8 cellular contexts compared by ENCODE assay signal in the genomic region with DNA sequence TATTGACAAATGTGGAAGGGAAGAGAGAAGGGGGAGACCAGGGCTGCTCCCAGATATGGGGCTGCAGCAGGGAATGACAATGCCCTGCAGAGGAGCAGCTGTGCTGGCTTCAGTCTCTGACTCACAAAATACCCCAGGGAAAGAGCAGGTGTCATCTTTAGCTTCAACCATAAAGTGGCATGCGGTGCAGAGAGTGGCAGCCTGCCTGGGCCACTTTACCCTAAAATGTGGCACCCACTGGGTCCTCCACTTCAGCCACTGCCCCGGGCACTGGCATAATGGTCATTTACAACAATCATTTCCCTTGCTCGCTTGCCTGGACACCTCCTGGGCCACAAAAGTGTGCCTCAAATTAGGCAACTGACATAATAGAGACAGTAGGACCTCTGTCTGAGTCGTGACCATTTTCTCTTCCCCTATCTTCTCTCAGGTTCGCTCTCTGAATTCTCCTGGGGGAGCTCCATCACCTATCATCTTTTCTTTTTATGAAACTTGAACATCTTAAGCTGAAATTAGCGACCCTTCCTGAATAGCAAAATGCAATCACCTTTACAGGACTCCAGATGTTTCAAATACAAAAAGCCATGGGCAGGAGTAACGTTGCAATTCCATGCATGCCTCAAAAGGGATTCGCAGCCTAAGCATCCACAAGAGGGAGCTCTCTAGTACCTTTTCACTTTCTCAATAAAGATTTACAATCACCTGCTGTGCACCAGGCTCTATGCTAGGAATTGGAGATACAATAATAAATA.
DNase-seq lines count a peak whose midpoint lies in the region; ATAC-seq and TF ChIP-seq lines count a peak whose summit lies in the region.

No MANE protein-coding gene starts in this region.

- no peaks in the 10 kb centered on the region for H3K9me3 Mint-ChIP-seq in activated T-cell treated with anti-CD3 and anti-CD28 coated beads, Interleukin-2, amount 50 U/mL, for 4 hours
- no peaks in the 10 kb centered on the region for H3K9me3 Mint-ChIP-seq in activated T-cell treated with anti-CD3 and anti-CD28 coated beads, Interleukin-2, amount 50 U/mL, for 24 hours

- peaks cover 6% of the 10 kb centered on the region for H3K27me3 Mint-ChIP-seq in activated T-cell treated with anti-CD3 and anti-CD28 coated beads, Interleukin-2, amount 50 U/mL, for 4 hours (ENCODE audit: low read depth)
- peaks cover 19% of the 10 kb centered on the region for H3K27me3 Mint-ChIP-seq in activated T-cell treated with anti-CD3 and anti-CD28 coated beads, Interleukin-2, amount 50 U/mL, for 24 hours

- peak overlapping the region in 2 of 4 donors; percentile 10 to 14 for H3K27ac ChIP-seq in transverse colon

- TF ChIP-seq CTCF in astrocyte of the spinal cord (IDR thresholded peaks at IDR 0.05; ENCODE audit: low read depth, low read length) (peak; percentile 76), transverse colon (IDR thresholded peaks at IDR 0.05) (peak; percentile 54 to 74 (median 61))

- peaks cover 0 to 16% (median 7%) of the 10 kb centered on the region in 4 donors for H3K4me1 ChIP-seq in transverse colon

- no peak overlapping the region for H3K27ac Mint-ChIP-seq in activated T-cell treated with anti-CD3 and anti-CD28 coated beads, Interleukin-2, amount 50 U/mL, for 24 hours

- TF ChIP-seq EP300 in transverse colon (IDR thresholded peaks at IDR 0.05; ENCODE audit: low read depth) = no peak

- H3K4me3 Mint-ChIP-seq in activated T-cell treated with anti-CD3 and anti-CD28 coated beads, Interleukin-2, amount 50 U/mL, for 4 hours = no peak overlapping the region
- H3K4me3 Mint-ChIP-seq in activated T-cell treated with anti-CD3 and anti-CD28 coated beads, Interleukin-2, amount 50 U/mL, for 24 hours = no peak overlapping the region

- H3K4me3 ChIP-seq in astrocyte of the spinal cord (ENCODE audit: low read depth, low read length) (no peak overlapping the region), transverse colon (no peak overlapping the region)

- peak; percentile 38 to 46 for ATAC-seq in activated T-cell treated with anti-CD3 and anti-CD28 coated beads, Interleukin-2, amount 50 U/mL, for 4 hours
- peak; percentile 79 for ATAC-seq in GM21529 (IDR thresholded peaks at IDR 0.05; ENCODE audit: unreplicated experiment)

- no peaks in the 10 kb centered on the region for H3K36me3 ChIP-seq in transverse colon

- H3K4me1 Mint-ChIP-seq in activated T-cell treated with anti-CD3 and anti-CD28 coated beads, Interleukin-2, amount 50 U/mL, for 4 hours (ENCODE audit: low read depth) = no peaks in the 10 kb centered on the region
- no peaks in the 10 kb centered on the region for H3K4me1 Mint-ChIP-seq in activated T-cell treated with anti-CD3 and anti-CD28 coated beads, Interleukin-2, amount 50 U/mL, for 24 hours (ENCODE audit: low read depth)

- no peaks in the 10 kb centered on the region for H3K36me3 Mint-ChIP-seq in activated T-cell treated with anti-CD3 and anti-CD28 coated beads, Interleukin-2, amount 50 U/mL, for 4 hours (ENCODE audit: insufficient read depth)
- no peaks in the 10 kb centered on the region for H3K36me3 Mint-ChIP-seq in activated T-cell treated with anti-CD3 and anti-CD28 coated beads, Interleukin-2, amount 50 U/mL, for 24 hours (ENCODE audit: low read depth)

- WGBS in transverse colon (ENCODE audit: low coverage in 1 of 2), 2 donors = 43 to 47% methylated on average over 5 to 8 of the region's 8 CpGs

- H3K27me3 ChIP-seq in transverse colon = no peaks in the 10 kb centered on the region

- intact Hi-C loops in transverse colon (cut with DNase I; ENCODE audit: low total_unique reads) = no loop called here

- no peaks in the 10 kb centered on the region for H3K9me3 ChIP-seq in transverse colon

- in situ Hi-C loops in astrocyte of the spinal cord (cut with HindIII; ENCODE audit: low sequenced_read_pairs) (no loop called here), transverse colon (cut with MboI; ENCODE audit: low pct_ligation_motif_present in 1 of 4, low pct_unique_long_range_greater_than_20kb in 1 of 4, low sequenced_read_pairs in 3 of 4) (no loop called here)

- DNase-seq in activated T-cell treated with anti-CD3 and anti-CD28 coated beads, Interleukin-2, amount 50 U/mL, for 4 hours = no peak
- DNase-seq in activated T-cell treated with anti-CD3 and anti-CD28 coated beads, Interleukin-2, amount 50 U/mL, for 24 hours = no peak
- DNase-seq in HPDE6-E6E7 (ENCODE audit: extremely low spot score) (peak; percentile 47), NCI-H69 (lab: John Stamatoyannopoulos, UW) (peak; percentile 66), astrocyte of the spinal cord (ENCODE audit: low read depth, low spot score) (peak; percentile 34), kidney tubule cell (ENCODE audit: low spot score) (peak; percentile 52), transverse colon (peak; percentile 61)

- TF ChIP-seq POLR2A in transverse colon (IDR thresholded peaks at IDR 0.05) = no peak

Comparison
In these comparisons a context has a peak if more than half of its experiments do, and no peak if none do; other contexts are left out.
1. DNase-seq: peak in HPDE6-E6E7 (single experiment), NCI-H69 (single experiment), astrocyte of the spinal cord (single experiment), kidney tubule cell (single experiment) and transverse colon (single experiment); none in activated T-cell treated with anti-CD3 and anti-CD28 coated beads, Interleukin-2, amount 50 U/mL, for 4 hours (single experiment) and activated T-cell treated with anti-CD3 and anti-CD28 coated beads, Interleukin-2, amount 50 U/mL, for 24 hours (single experiment).